8 cellular contexts compared by ENCODE assay signal in the genomic region with DNA sequence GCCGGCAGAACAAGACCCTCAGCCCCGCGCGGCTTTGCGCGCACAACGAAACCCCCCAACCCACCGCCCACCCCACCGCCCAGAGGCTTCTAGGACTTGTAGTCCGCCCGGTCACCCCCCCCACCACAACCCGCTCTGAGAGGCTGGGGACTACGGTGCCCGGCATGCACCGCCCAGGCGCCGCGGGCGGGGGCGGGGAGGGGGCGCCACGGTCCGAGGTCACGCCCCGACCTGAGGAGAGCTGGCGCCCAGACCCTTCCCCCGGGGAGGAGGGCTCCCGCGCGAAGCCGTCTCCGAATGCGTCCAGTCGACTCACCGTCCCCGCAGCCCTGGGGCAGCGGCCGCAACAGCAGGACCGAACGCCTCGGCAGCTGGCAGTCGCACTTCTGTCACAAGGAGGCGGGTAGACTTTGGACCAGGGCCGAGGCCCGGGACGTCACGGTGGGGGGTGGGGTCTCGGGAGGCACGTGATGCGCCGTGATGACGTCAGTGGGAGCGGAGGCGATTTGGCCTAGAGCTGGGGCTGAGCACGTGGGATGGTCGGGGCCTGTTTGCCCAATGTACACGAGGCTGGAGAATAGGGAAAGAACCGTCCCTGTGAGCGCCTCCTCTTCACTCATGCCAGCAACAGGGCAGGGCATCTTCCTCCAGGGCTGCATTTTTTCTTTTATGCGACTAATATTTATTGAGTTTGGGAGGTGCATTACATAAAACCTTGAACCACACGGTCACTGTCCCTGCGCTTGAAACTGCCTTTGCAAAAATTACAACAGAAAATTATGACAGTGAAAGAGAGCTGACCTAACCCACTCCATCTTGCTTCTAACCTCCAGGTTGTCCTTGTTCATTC. TPM values are rescaled to one million over a fixed set of nuclear protein-coding genes. Genes with fewer than 3 reads are reported as not detected.
DNase-seq lines count a peak whose midpoint lies in the region; ATAC-seq and TF ChIP-seq lines count a peak whose summit lies in the region.

A gene (minus strand): TSS at position 388 of the 850 bp plus-strand sequence. CDS start 24,643 bp downstream, outside the sequence.

- intact Hi-C loops in mucosa of descending colon (cut with DNase I, micrococcal nuclease): no loop called here

- H3K27me3 Mint-ChIP-seq in activated T-cell treated with anti-CD3 and anti-CD28 coated beads, Interleukin-2, amount 50 U/mL, for 24 hours: no peaks in the 10 kb centered on the region

- H3K27ac Mint-ChIP-seq in activated T-cell treated with anti-CD3 and anti-CD28 coated beads, Interleukin-2, amount 50 U/mL, for 24 hours: peak within 1 kb of the TSS; percentile 82

- no peak for TF ChIP-seq CTCF in epithelial cell of proximal tubule (conservative IDR thresholded peaks at IDR 0.05; ENCODE audit: low read depth, low read length)
- no peak for TF ChIP-seq CTCF in mucosa of descending colon (IDR thresholded peaks at IDR 0.05)

- peaks cover 41% of the 10 kb centered on the region for H3K4me1 Mint-ChIP-seq in activated T-cell treated with anti-CD3 and anti-CD28 coated beads, Interleukin-2, amount 50 U/mL, for 24 hours (ENCODE audit: low read depth)

- H3K36me3 Mint-ChIP-seq in activated T-cell treated with anti-CD3 and anti-CD28 coated beads, Interleukin-2, amount 50 U/mL, for 24 hours (ENCODE audit: low read depth): peaks cover 32% of the 10 kb centered on the region

- H3K9me3 Mint-ChIP-seq in activated T-cell treated with anti-CD3 and anti-CD28 coated beads, Interleukin-2, amount 50 U/mL, for 24 hours: peaks cover 8% of the 10 kb centered on the region

- no peaks in the 10 kb centered on the region for H3K36me3 ChIP-seq in mucosa of descending colon (ENCODE audit: low read depth)

- peak; percentile 82 for ATAC-seq in GM21390 (IDR thresholded peaks at IDR 0.05; ENCODE audit: unreplicated experiment)
- peak; percentile 96 for ATAC-seq in mucosa of descending colon

- H3K4me1 ChIP-seq in mucosa of descending colon (ENCODE audit: low read depth): peaks cover 4% of the 10 kb centered on the region

- H3K4me3 ChIP-seq in epithelial cell of proximal tubule (ENCODE audit: low read depth, low read length) (peak within 1 kb of the TSS; percentile 81), mucosa of descending colon (peak within 1 kb of the TSS; percentile 51)

- peak within 1 kb of the TSS; percentile 77 for H3K4me3 Mint-ChIP-seq in activated T-cell treated with anti-CD3 and anti-CD28 coated beads, Interleukin-2, amount 50 U/mL, for 24 hours

- DNase-seq in COLO668 (lab: John Stamatoyannopoulos, UW; ENCODE audit: unreplicated experiment) (peak; percentile 97), HuH-7 (ENCODE audit: low spot score) (peak; percentile 95), OCI-M2 (lab: John Stamatoyannopoulos, UW; ENCODE audit: unreplicated experiment) (peak; percentile 80), epithelial cell of proximal tubule (ENCODE audit: low read depth) (peak; percentile 60), mucosa of descending colon (peak; percentile 97 to 98 (median 97))
- peak; percentile 99 for DNase-seq in activated T-cell treated with anti-CD3 and anti-CD28 coated beads, Interleukin-2, amount 50 U/mL, for 24 hours
- DNase-seq in stimulated activated CD8-positive, alpha-beta memory T cell treated with anti-CD3 and anti-CD28 coated beads, Interleukin-4, amount 100 ng/mL, for 1 hour (ENCODE audit: low read depth in 2 of 2, low spot score in 1 of 2): peak; percentile 88 to 94

- peaks cover 12% of the 10 kb centered on the region for H3K9me3 ChIP-seq in mucosa of descending colon

RNA-seq across cellular contexts. Expression of the gene that starts here (rescaled TPM):
- 13.8 and 30.3 TPM in 2 replicates for total RNA-seq in epithelial cell of proximal tubule
- total RNA-seq in mucosa of descending colon: 10 to 100 TPM; 16.9 to 23.5 (median 19.6) TPM

Comparison
In these comparisons a context has a peak if more than half of its experiments do, and no peak if none do; other contexts are left out.
1. Peak in every context shown above with its lines: DNase-seq, ATAC-seq and H3K4me3 ChIP-seq.